In the genomic region with DNA sequence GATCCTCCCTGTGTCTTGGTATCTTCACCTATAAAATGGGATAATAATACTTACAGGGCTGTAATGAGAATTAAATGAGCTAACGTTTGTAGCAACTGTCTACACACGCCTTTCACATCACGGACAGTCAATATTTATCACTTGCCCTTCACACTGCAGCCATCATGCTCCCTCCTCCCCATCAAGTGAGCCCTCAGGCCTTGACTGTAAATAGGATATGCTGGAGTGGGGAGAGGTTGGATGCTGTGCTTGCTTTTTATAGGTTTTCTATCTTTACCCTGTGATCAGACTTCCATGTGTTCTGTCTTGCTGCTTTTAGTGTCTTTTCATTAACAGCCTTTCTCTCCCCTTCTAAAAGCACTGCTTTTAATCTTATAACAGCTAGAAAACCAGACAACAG, we compare ENCODE assay signal across 21 cellular contexts.
"Had no signal": no experiment of that assay in that cellular context is flagged by ENCODE, and none has a peak within 500 bp of the region (broad histone marks: within the 10 kb centered on the region; RNA-seq: fewer than 3 reads in every experiment).

No MANE protein-coding gene starts in this region.

- H3K9me3 Mint-ChIP-seq: endodermal cell; immature natural killer cell; naive thymus-derived CD4-positive, alpha-beta T cell; nephron progenitor cell; stimulated activated naive B cell treated with anti-CD40 and anti-IgM and Interleukin-4, amounts not matched to agents 10 μg/mL and 1 μg/mL and 100 μg/mL, for 72 hours; stimulated activated naive CD8-positive, alpha-beta T cell treated with anti-CD3 and anti-CD28 coated beads, Interleukin-15, amount 100 ng/mL, for 72 hours had no signal

- DNase-seq: effector CD4-positive, alpha-beta T cell; endodermal cell; erythroblast; foreskin melanocyte; immature natural killer cell; left lung; mesenchymal stem cell; midbrain; naive thymus-derived CD4-positive, alpha-beta T cell; nephron progenitor cell; psoas muscle; stimulated activated CD4-positive, alpha-beta T cell treated with anti-CD3 and anti-CD28 coated beads, Interleukin-2, amount 100 ng/mL, for 24 hours; stimulated activated CD4-positive, alpha-beta T cell treated with anti-CD3 and anti-CD28 coated beads, Interleukin-4, amount 100 ng/mL, for 4 hours; stimulated activated naive B cell treated with anti-CD40 and anti-IgM and Interleukin-4, amounts not matched to agents 10 μg/mL and 1 μg/mL and 100 μg/mL, for 72 hours; stimulated activated naive CD8-positive, alpha-beta T cell treated with anti-CD3 and anti-CD28 coated beads, Interleukin-15, amount 100 ng/mL, for 72 hours; testis had no signal

- H3K27me3 Mint-ChIP-seq: stimulated activated naive B cell treated with anti-CD40 and anti-IgM and Interleukin-4, amounts not matched to agents 10 μg/mL and 1 μg/mL and 100 μg/mL, for 72 hours had no signal

- H3K27ac Mint-ChIP-seq: endodermal cell; immature natural killer cell; naive thymus-derived CD4-positive, alpha-beta T cell; nephron progenitor cell; stimulated activated naive B cell treated with anti-CD40 and anti-IgM and Interleukin-4, amounts not matched to agents 10 μg/mL and 1 μg/mL and 100 μg/mL, for 72 hours had no signal

- H3K27ac ChIP-seq: coronary artery, left lung, psoas muscle, skin epidermis, testis, tibial nerve had no signal

- H3K4me3 Mint-ChIP-seq: endodermal cell; immature natural killer cell; naive thymus-derived CD4-positive, alpha-beta T cell; nephron progenitor cell; stimulated activated naive B cell treated with anti-CD40 and anti-IgM and Interleukin-4, amounts not matched to agents 10 μg/mL and 1 μg/mL and 100 μg/mL, for 72 hours; stimulated activated naive CD8-positive, alpha-beta T cell treated with anti-CD3 and anti-CD28 coated beads, Interleukin-15, amount 100 ng/mL, for 72 hours had no signal

- H3K4me3 ChIP-seq: coronary artery, left lung, lung, psoas muscle, skin epidermis, testis, tibial nerve had no signal

- H3K36me3 Mint-ChIP-seq: immature natural killer cell; naive thymus-derived CD4-positive, alpha-beta T cell; stimulated activated naive B cell treated with anti-CD40 and anti-IgM and Interleukin-4, amounts not matched to agents 10 μg/mL and 1 μg/mL and 100 μg/mL, for 72 hours had no signal

- H3K4me1 ChIP-seq: left lung, psoas muscle, testis had no signal

- H3K27me3 ChIP-seq: left lung, testis, tibial nerve had no signal

- ATAC-seq: left lung; naive thymus-derived CD4-positive, alpha-beta T cell; psoas muscle; sciatic nerve; stimulated activated naive B cell treated with anti-CD40 and anti-IgM and Interleukin-4, amounts not matched to agents 10 μg/mL and 1 μg/mL and 100 μg/mL, for 72 hours; stimulated activated naive CD8-positive, alpha-beta T cell treated with anti-CD3 and anti-CD28 coated beads, Interleukin-15, amount 100 ng/mL, for 72 hours had no signal

- H3K9me3 ChIP-seq: left lung, psoas muscle, testis, tibial nerve had no signal

- H3K4me1 Mint-ChIP-seq: immature natural killer cell; stimulated activated naive B cell treated with anti-CD40 and anti-IgM and Interleukin-4, amounts not matched to agents 10 μg/mL and 1 μg/mL and 100 μg/mL, for 72 hours; stimulated activated naive CD8-positive, alpha-beta T cell treated with anti-CD3 and anti-CD28 coated beads, Interleukin-15, amount 100 ng/mL, for 72 hours had no signal

- H3K36me3 ChIP-seq: left lung, tibial nerve had no signal
